In genomic region chr20:2922957-2923356, GRCh38 we compare ENCODE assay signal across 14 cellular contexts.
"Had no signal": no experiment of that assay in that cellular context is flagged by ENCODE, and none has a peak within 500 bp of the region (broad histone marks: within the 10 kb centered on the region; RNA-seq: fewer than 3 reads in every experiment).

No MANE protein-coding gene starts in this region.

- H3K4me3 ChIP-seq: ascending aorta, hepatocyte, right atrium auricular region, transverse colon had no signal

- H3K27ac ChIP-seq: ascending aorta, hepatocyte, right atrium auricular region, transverse colon had no signal

- H3K4me2 ChIP-seq: hepatocyte had no signal

- DNase-seq: activated CD4-positive, CD25-positive, alpha-beta regulatory T cell treated with anti-CD3 and anti-CD28 coated beads, Interleukin-2, amount 50 U/mL, for 72 hours; activated CD8-positive, alpha-beta memory T cell treated with anti-CD3 and anti-CD28 coated beads for 24 hours; activated CD8-positive, alpha-beta memory T cell treated with anti-CD3 and anti-CD28 coated beads, Interleukin-2, amount 50 U/mL, for 48 hours; activated gamma-delta T cell; activated T-cell treated with anti-CD3 and anti-CD28 coated beads, Interleukin-2, amount 50 U/mL, for 72 hours; effector memory CD4-positive, alpha-beta T cell; foreskin fibroblast; nephron progenitor cell; stimulated activated CD4-positive, alpha-beta T cell treated with anti-CD3 and anti-CD28 coated beads, Interleukin-2, amount 100 ng/mL, for 24 hours; stimulated activated naive CD4-positive, alpha-beta T cell treated with Interleukin-2 at 50 U/mL for 16 hours; transverse colon had no signal

- H2AFZ ChIP-seq: hepatocyte had no signal

- H3K9me3 ChIP-seq: ascending aorta, right atrium auricular region, transverse colon had no signal

- ATAC-seq: activated T-cell treated with anti-CD3 and anti-CD28 coated beads, Interleukin-2, amount 50 U/mL, for 72 hours had no signal

- H3K27me3 ChIP-seq: ascending aorta, hepatocyte, right atrium auricular region, transverse colon had no signal

- H3K4me1 ChIP-seq: ascending aorta, right atrium auricular region had no signal
